ENCODE assay signal across 1 cellular context in genomic region chr3:53269888-53270880, GRCh38.
A peak's percentile ranks its signal among the peaks of the same experiment; 100 is the strongest.
TF ChIP-seq lines count a peak whose summit lies in the region.

No MANE protein-coding gene starts in this region.

TF ChIP-seq in K562, 482 proteins besides CTCF, POLR2A, EP300 and RAD21 (continued from another document and continues in another):
- TF ChIP-seq CAMTA2 (CRISPR knock-in tag; conservative IDR thresholded peaks at IDR 0.05) (no peak), CEBPG (CRISPR knock-in tag; IDR thresholded peaks at IDR 0.05) (no peak), CEBPG (tag; conservative IDR thresholded peaks at IDR 0.05 in 1 of 2, IDR thresholded peaks at IDR 0.05 in 1 of 2) (no peak), ZNF165 (CRISPR knock-in tag; IDR thresholded peaks at IDR 0.05; ENCODE audit: borderline replicate concordance) (0 out of 2 replicates have a peak, but pooled peaks have one; percentile 81), ZNF766 (CRISPR knock-in tag; conservative IDR thresholded peaks at IDR 0.05) (peak; percentile 91), POLR2AphosphoS5 (IDR thresholded peaks at IDR 0.05; ENCODE audit: control insufficient read depth, insufficient read depth, low read depth, low read length) (peak; percentile 47; the same call in 1 of the 2 replicates), NFATC3 (IDR thresholded peaks at IDR 0.05) (no peak), PTBP1 (IDR thresholded peaks at IDR 0.05; ENCODE audit: low read depth, low read length) (no peak), GTF2B (IDR thresholded peaks at IDR 0.05; ENCODE audit: extremely low read depth, insufficient read length) (no peak), TCF7 (IDR thresholded peaks at IDR 0.05; ENCODE audit: borderline replicate concordance) (no peak), GTF2E2 (tag; IDR thresholded peaks at IDR 0.05) (0 out of 2 replicates have a peak, but pooled peaks have one; percentile 30), NCOA4 (IDR thresholded peaks at IDR 0.05; ENCODE audit: partially characterized antibody) (no peak), ID3 (CRISPR knock-in tag; IDR thresholded peaks at IDR 0.05) (no peak), ID3 (tag; IDR thresholded peaks at IDR 0.05) (peak; percentile 89), ZNF592 (IDR thresholded peaks at IDR 0.05) (peak; percentile 99), ZNF551 (CRISPR knock-in tag; IDR thresholded peaks at IDR 0.05) (no peak), HNRNPK (IDR thresholded peaks at IDR 0.05; ENCODE audit: low read depth, low read length, poor library complexity, severe bottlenecking) (no peak), NR2C1 (IDR thresholded peaks at IDR 0.05) (0 out of 2 replicates have a peak, but pooled peaks have one; percentile 6), NR2C1 (tag; IDR thresholded peaks at IDR 0.05) (peak; percentile 74), ZNF76 (CRISPR knock-in tag; IDR thresholded peaks at IDR 0.05; ENCODE audit: borderline replicate concordance) (0 out of 2 replicates have a peak, but pooled peaks have one; percentile 82), CBFB (CRISPR knock-in tag; IDR thresholded peaks at IDR 0.05) (peak; percentile 55; the same call in 1 of the 2 replicates), ERF (CRISPR knock-in tag; IDR thresholded peaks at IDR 0.05) (0 out of 2 replicates have a peak, but pooled peaks have one; percentile 58), IFI16 (CRISPR knock-in tag; IDR thresholded peaks at IDR 0.05) (0 out of 2 replicates have a peak, but pooled peaks have one; percentile 52), KAT7 (CRISPR knock-in tag; IDR thresholded peaks at IDR 0.05; ENCODE audit: borderline replicate concordance) (no peak), NR1H2 (CRISPR knock-in tag; IDR thresholded peaks at IDR 0.05) (no peak), PHF20 (IDR thresholded peaks at IDR 0.05; ENCODE audit: partially characterized antibody) (no peak), ZNF75A (CRISPR knock-in tag; IDR thresholded peaks at IDR 0.05) (no peak), ELF2 (CRISPR knock-in tag; IDR thresholded peaks at IDR 0.05) (peak; percentile 51; the same call in 1 of the 2 replicates), TRIM24 (IDR thresholded peaks at IDR 0.05) (peak; percentile 37 to 65; a peak in 2 of 4 replicates), PRPF4 (IDR thresholded peaks at IDR 0.05; ENCODE audit: insufficient read depth, low read depth, low read length, poor library complexity, severe bottlenecking) (no peak), ILK (tag; IDR thresholded peaks at IDR 0.05; ENCODE audit: borderline replicate concordance, low read depth) (no peak), RREB1 (CRISPR knock-in tag; IDR thresholded peaks at IDR 0.05) (0 out of 2 replicates have a peak, but pooled peaks have one; percentile 32), CSDE1 (IDR thresholded peaks at IDR 0.05) (no peak), MLLT1 (IDR thresholded peaks at IDR 0.05) (peak in 1 of 2 experiments; percentile 20; a peak in 1 of 4 replicates), ZNF384 (IDR thresholded peaks at IDR 0.05; ENCODE audit: low read depth, low read length) (0 out of 2 replicates have a peak, but pooled peaks have one; percentile 34), KLF1 (tag; IDR thresholded peaks at IDR 0.05) (0 out of 2 replicates have a peak, but pooled peaks have one; percentile 19), SAP30 (IDR thresholded peaks at IDR 0.05; ENCODE audit: borderline replicate concordance, insufficient read depth, low read depth, low read length, poor library complexity, severe bottlenecking) (no peak), ARID1B (IDR thresholded peaks at IDR 0.05) (peak; percentile 76), MCM5 (IDR thresholded peaks at IDR 0.05; ENCODE audit: low read depth) (no peak), E2F6 (IDR thresholded peaks at IDR 0.05; ENCODE audit: borderline replicate concordance in 1 of 2, extremely low read depth in 1 of 2, insufficient read depth in 1 of 2, insufficient read length in 1 of 2, low read depth in 1 of 2, low read length in 1 of 2, poor library complexity in 1 of 2, severe bottlenecking in 1 of 2) (peak in 1 of 2 experiments; percentile 46), SMAD4 (CRISPR knock-in tag; conservative IDR thresholded peaks at IDR 0.05) (peak; percentile 91), ZNF316 (IDR thresholded peaks at IDR 0.05) (peak; percentile 100), DACH1 (IDR thresholded peaks at IDR 0.05; ENCODE audit: partially characterized antibody) (no peak), FIP1L1 (IDR thresholded peaks at IDR 0.05; ENCODE audit: low read depth, low read length, poor library complexity, severe bottlenecking) (no peak), DEAF1 (CRISPR knock-in tag; IDR thresholded peaks at IDR 0.05) (no peak; the same call in 1 of the 2 replicates), ARNT (IDR thresholded peaks at IDR 0.05) (peak; percentile 50 to 84; a peak in 3 of 4 replicates), NR2F6 (CRISPR knock-in tag; IDR thresholded peaks at IDR 0.05) (no peak), MIER1 (IDR thresholded peaks at IDR 0.05; ENCODE audit: low read depth) (no peak), MYNN (IDR thresholded peaks at IDR 0.05) (peak; percentile 84), MYNN (CRISPR knock-in tag; IDR thresholded peaks at IDR 0.05) (no peak), ATF1 (CRISPR knock-in tag; IDR thresholded peaks at IDR 0.05) (no peak), ATF1 (tag; IDR thresholded peaks at IDR 0.05) (peak; percentile 41; the same call in 1 of the 2 replicates), NFE2 (IDR thresholded peaks at IDR 0.05; ENCODE audit: low read depth) (peak; percentile 100)
- TF ChIP-seq, protein P1, sequence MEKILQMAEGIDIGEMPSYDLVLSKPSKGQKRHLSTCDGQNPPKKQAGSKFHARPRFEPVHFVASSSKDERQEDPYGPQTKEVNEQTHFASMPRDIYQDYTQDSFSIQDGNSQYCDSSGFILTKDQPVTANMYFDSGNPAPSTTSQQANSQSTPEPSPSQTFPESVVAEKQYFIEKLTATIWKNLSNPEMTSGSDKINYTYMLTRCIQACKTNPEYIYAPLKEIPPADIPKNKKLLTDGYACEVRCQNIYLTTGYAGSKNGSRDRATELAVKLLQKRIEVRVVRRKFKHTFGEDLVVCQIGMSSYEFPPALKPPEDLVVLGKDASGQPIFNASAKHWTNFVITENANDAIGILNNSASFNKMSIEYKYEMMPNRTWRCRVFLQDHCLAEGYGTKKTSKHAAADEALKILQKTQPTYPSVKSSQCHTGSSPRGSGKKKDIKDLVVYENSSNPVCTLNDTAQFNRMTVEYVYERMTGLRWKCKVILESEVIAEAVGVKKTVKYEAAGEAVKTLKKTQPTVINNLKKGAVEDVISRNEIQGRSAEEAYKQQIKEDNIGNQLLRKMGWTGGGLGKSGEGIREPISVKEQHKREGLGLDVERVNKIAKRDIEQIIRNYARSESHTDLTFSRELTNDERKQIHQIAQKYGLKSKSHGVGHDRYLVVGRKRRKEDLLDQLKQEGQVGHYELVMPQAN (IDR thresholded peaks at IDR 0.05; ENCODE audit: borderline replicate concordance): no peak
